In the genomic region with DNA sequence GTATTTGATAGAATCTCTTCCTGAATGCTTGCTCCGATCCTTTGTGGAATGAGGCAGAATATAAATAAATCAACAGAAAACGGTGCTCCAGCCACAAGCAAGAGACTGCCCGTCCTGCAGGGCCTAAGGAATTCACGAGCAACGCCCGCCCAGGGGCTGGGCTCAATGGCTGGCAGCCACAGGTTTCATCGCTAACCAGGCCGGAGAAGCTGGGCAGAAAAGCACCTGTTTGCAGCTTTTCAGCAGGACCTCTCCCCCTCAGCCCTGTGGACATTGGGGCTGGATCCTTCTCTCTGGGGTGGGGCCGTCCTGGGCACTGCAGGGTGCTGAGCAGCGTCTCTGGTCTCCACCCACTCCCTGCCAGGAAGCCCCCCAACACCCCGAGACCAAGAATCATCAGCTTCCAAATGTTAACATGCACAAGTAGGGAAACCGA, we compare ENCODE assay signal across 8 cellular contexts.
DNase-seq lines count a peak whose midpoint lies in the region; ATAC-seq lines count a peak whose summit lies in the region.

No MANE protein-coding gene starts in this region.

- CTCF ChIA-PET in T-cell (lab: Charles Lee): no interaction called here

- ATAC-seq in activated T-helper 17 cell treated with anti-CD3 and anti-CD28 coated beads, Interleukin-2, amount 50 U/mL, for 72 hours (replicated peaks): no peak
- ATAC-seq in left ventricle myocardium superior (peak; percentile 4), GM21528 (IDR thresholded peaks at IDR 0.05; ENCODE audit: low FRiP score, unreplicated experiment) (no peak), T-cell (replicated peaks in 1 of 4) (no peak)

- H3K27ac Mint-ChIP-seq in activated T-helper 17 cell treated with anti-CD3 and anti-CD28 coated beads, Interleukin-2, amount 50 U/mL, for 72 hours: no peak overlapping the region
- no peak overlapping the region for H3K27ac Mint-ChIP-seq in activated T-helper 2 cell treated with anti-CD3 and anti-CD28 coated beads, Interferon-gamma antibody, Interleukin-2, Interleukin-4, amounts not matched to agents 10 μg/mL and 5 μg/mL and 100 μg/mL, durations not matched to agents 14 hours and 24 hours and 36 hours
- H3K27ac Mint-ChIP-seq in T-cell: peak overlapping the region in 1 of 2 donors; percentile 36

- no peaks in the 10 kb centered on the region for H3K4me1 Mint-ChIP-seq in activated T-helper 17 cell treated with anti-CD3 and anti-CD28 coated beads, Interleukin-2, amount 50 U/mL, for 72 hours
- H3K4me1 Mint-ChIP-seq in activated T-helper 2 cell treated with anti-CD3 and anti-CD28 coated beads, Interferon-gamma antibody, Interleukin-2, Interleukin-4, amounts not matched to agents 10 μg/mL and 5 μg/mL and 100 μg/mL, durations not matched to agents 14 hours and 24 hours and 36 hours (ENCODE audit: low read depth): peaks cover 3% of the 10 kb centered on the region
- H3K4me1 Mint-ChIP-seq in T-cell: peaks cover 0 to 6% (median 5%) of the 10 kb centered on the region in 3 donors

- H3K9me3 Mint-ChIP-seq in activated T-helper 17 cell treated with anti-CD3 and anti-CD28 coated beads, Interleukin-2, amount 50 U/mL, for 72 hours: no peaks in the 10 kb centered on the region
- H3K9me3 Mint-ChIP-seq in activated T-helper 2 cell treated with anti-CD3 and anti-CD28 coated beads, Interferon-gamma antibody, Interleukin-2, Interleukin-4, amounts not matched to agents 10 μg/mL and 5 μg/mL and 100 μg/mL, durations not matched to agents 14 hours and 24 hours and 36 hours: peaks cover 4% of the 10 kb centered on the region
- no peaks in the 10 kb centered on the region for H3K9me3 Mint-ChIP-seq in T-cell

- DNase-seq in ELF-1 (ENCODE audit: low read depth, low spot score) (peak; percentile 62), left ventricle myocardium superior (no peak), renal cortical epithelial cell (ENCODE audit: low read depth) (peak; percentile 57), T-cell (no peak), COLO829 (ENCODE audit: low spot score) (no peak)
- DNase-seq in activated T-helper 2 cell treated with anti-CD3 and anti-CD28 coated beads, Interferon-gamma antibody, Interleukin-2, Interleukin-4, amounts not matched to agents 10 μg/mL and 5 μg/mL and 100 μg/mL, durations not matched to agents 14 hours and 24 hours and 36 hours (ENCODE audit: low spot score): no peak

- no peaks in the 10 kb centered on the region for H3K36me3 Mint-ChIP-seq in activated T-helper 17 cell treated with anti-CD3 and anti-CD28 coated beads, Interleukin-2, amount 50 U/mL, for 72 hours (ENCODE audit: low read depth)
- H3K36me3 Mint-ChIP-seq in activated T-helper 2 cell treated with anti-CD3 and anti-CD28 coated beads, Interferon-gamma antibody, Interleukin-2, Interleukin-4, amounts not matched to agents 10 μg/mL and 5 μg/mL and 100 μg/mL, durations not matched to agents 14 hours and 24 hours and 36 hours (ENCODE audit: low read depth): no peaks in the 10 kb centered on the region
- peaks cover 3% of the 10 kb centered on the region for H3K36me3 Mint-ChIP-seq in T-cell

- H3K4me3 Mint-ChIP-seq in activated T-helper 17 cell treated with anti-CD3 and anti-CD28 coated beads, Interleukin-2, amount 50 U/mL, for 72 hours: peak overlapping the region; percentile 9
- no peak overlapping the region for H3K4me3 Mint-ChIP-seq in activated T-helper 2 cell treated with anti-CD3 and anti-CD28 coated beads, Interferon-gamma antibody, Interleukin-2, Interleukin-4, amounts not matched to agents 10 μg/mL and 5 μg/mL and 100 μg/mL, durations not matched to agents 14 hours and 24 hours and 36 hours (ENCODE audit: low read depth)
- peak overlapping the region in 1 of 3 donors; percentile 43 for H3K4me3 Mint-ChIP-seq in T-cell

- H3K27me3 Mint-ChIP-seq in activated T-helper 17 cell treated with anti-CD3 and anti-CD28 coated beads, Interleukin-2, amount 50 U/mL, for 72 hours: peaks cover 4% of the 10 kb centered on the region
- H3K27me3 Mint-ChIP-seq in activated T-helper 2 cell treated with anti-CD3 and anti-CD28 coated beads, Interferon-gamma antibody, Interleukin-2, Interleukin-4, amounts not matched to agents 10 μg/mL and 5 μg/mL and 100 μg/mL, durations not matched to agents 14 hours and 24 hours and 36 hours (ENCODE audit: low read depth): peaks cover 12% of the 10 kb centered on the region
- H3K27me3 Mint-ChIP-seq in T-cell: peaks cover 0 to 6% of the 10 kb centered on the region in 2 donors

- intact Hi-C loops in left ventricle myocardium superior (cut with micrococcal nuclease): no loop called here
- intact Hi-C loops in activated T-helper 2 cell treated with anti-CD3 and anti-CD28 coated beads, Interferon-gamma antibody, Interleukin-2, Interleukin-4, amounts not matched to agents 10 μg/mL and 5 μg/mL and 100 μg/mL, durations not matched to agents 14 hours and 24 hours and 36 hours (cut with micrococcal nuclease): no loop called here

- POLR2A ChIA-PET in T-cell (lab: Charles Lee): no interaction called here

Comparison
In these comparisons a context has a peak if more than half of its experiments do, and no peak if none do; other contexts are left out.
1. DNase-seq: peak in ELF-1 (single experiment) and renal cortical epithelial cell (single experiment); none in left ventricle myocardium superior (single experiment), activated T-helper 2 cell treated with anti-CD3 and anti-CD28 coated beads, Interferon-gamma antibody, Interleukin-2, Interleukin-4, amounts not matched to agents 10 μg/mL and 5 μg/mL and 100 μg/mL, durations not matched to agents 14 hours and 24 hours and 36 hours (single experiment), T-cell (0 of 34) and COLO829 (single experiment).